In the genomic region with DNA sequence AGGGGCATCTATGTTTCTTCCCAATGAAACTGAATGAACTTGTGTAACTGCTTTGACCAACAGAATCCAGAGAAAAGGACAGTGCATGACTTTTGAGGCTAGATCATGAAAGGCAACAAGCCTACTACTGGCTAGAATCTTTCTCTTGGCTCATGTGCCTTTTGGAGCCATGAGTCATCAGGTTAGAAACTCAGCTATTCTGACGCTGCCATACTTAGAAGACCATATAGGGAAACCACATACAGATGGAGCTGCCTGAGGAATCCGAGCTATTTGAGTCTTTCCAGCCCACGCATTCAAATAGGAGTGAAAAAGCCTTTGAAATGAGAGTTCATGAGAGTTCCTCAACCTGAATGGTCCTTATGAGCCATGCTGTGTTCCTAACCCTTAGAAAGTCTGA, we compare ENCODE assay signal across 11 cellular contexts.
DNase-seq lines count a peak whose midpoint lies in the region; ATAC-seq, FAIRE-seq and TF ChIP-seq lines count a peak whose summit lies in the region.
"Had no signal": no experiment of that assay in that cellular context is flagged by ENCODE, and none has a peak within 500 bp of the region (broad histone marks: within the 10 kb centered on the region; RNA-seq: fewer than 3 reads in every experiment).

No MANE protein-coding gene starts in this region.

- H2BK12ac ChIP-seq in H1 (ENCODE audit: low read depth, low read length): no peak overlapping the region; the same call in 1 of the 2 replicates

- peak overlapping the region in 1 of 4 experiments; percentile 9; a peak in 1 of 8 replicates for H3K4me3 ChIP-seq in H1 (ENCODE audit: extremely low read depth in 1 of 4, insufficient read depth in 2 of 4, low read depth in 3 of 4, low read length in 4 of 4)

- no peaks in the 10 kb centered on the region for H4K20me1 ChIP-seq in H1 (replicated peaks in 1 of 2; ENCODE audit: control insufficient read depth in 1 of 2, insufficient read depth in 2 of 2, low read length in 2 of 2)

- TF ChIP-seq CTCF in H1 (IDR thresholded peaks at IDR 0.05; ENCODE audit: control extremely low read depth in 1 of 3, insufficient read depth in 1 of 3, low read depth in 1 of 3, low read length in 3 of 3) (no peak), nephron progenitor cell (IDR thresholded peaks at IDR 0.05) (no peak)

- H4K8ac ChIP-seq in H1 (ENCODE audit: extremely low read depth, insufficient read depth, low read length): no peak overlapping the region

- no peak overlapping the region for H4K5ac ChIP-seq in H1 (ENCODE audit: insufficient read length, low read depth, low read length)

- no peak overlapping the region for H2BK15ac ChIP-seq in H1 (ENCODE audit: low read length)

- no peaks in the 10 kb centered on the region for H3K36me3 ChIP-seq in H1 (ENCODE audit: control insufficient read depth in 2 of 4, insufficient read depth in 4 of 4, low read length in 3 of 4)

- DNase-seq in GM04503 (ENCODE audit: low read depth): peak; percentile 96
- peak; percentile 36 for DNase-seq in NCI-H460 (ENCODE audit: extremely low read depth, low read depth)
- DNase-seq in H1 (ENCODE audit: low read depth in 1 of 2, low spot score in 2 of 2): peak in 1 of 2 experiments; percentile 84
- no peak for DNase-seq in nephron progenitor cell
- no peak for DNase-seq in retina
- DNase-seq: anterior cingulate cortex, NCI-H2081 had no signal

- peak overlapping the region; percentile 65 for H3K4ac ChIP-seq in H1 (replicated peaks; ENCODE audit: insufficient read length, low read depth, low read length)

- H2BK120ac ChIP-seq in H1 (replicated peaks; ENCODE audit: low read depth, low read length): peak overlapping the region; percentile 86

- TF ChIP-seq EP300 in H1 (IDR thresholded peaks at IDR 0.05; ENCODE audit: borderline replicate concordance in 1 of 2, low read depth in 2 of 2, low read length in 2 of 2): peak in 1 of 2 experiments; percentile 90; a peak in 1 of 3 replicates

- peak overlapping the region; percentile 85 for H3K18ac ChIP-seq in H1 (ENCODE audit: extremely low read depth, low read length)

- peaks cover 32% of the 10 kb centered on the region for H3K4me1 Mint-ChIP-seq in nephron progenitor cell

- H3K9me3 Mint-ChIP-seq in nephron progenitor cell: no peaks in the 10 kb centered on the region

- H3K27ac ChIP-seq in H1 (ENCODE audit: low read depth, low read length): peak overlapping the region; percentile 59; the same call in 1 of the 2 replicates

- peak; percentile 90 for FAIRE-seq in H1 (lab: Jason Lieb, UNC)
- FAIRE-seq: islet of Langerhans had no signal

- H3K4me3 Mint-ChIP-seq in nephron progenitor cell: no peak overlapping the region

- H3K27ac Mint-ChIP-seq in nephron progenitor cell: peak overlapping the region; percentile 57

- H3K4me1 ChIP-seq in H1 (replicated peaks in 1 of 4; ENCODE audit: control insufficient read depth in 3 of 4, insufficient read depth in 4 of 4, low read length in 3 of 4): peaks cover 0 to 7% (median 1%) of the 10 kb centered on the region in 4 experiments; a peak in 3 of 7 replicates

- H3K9me3 ChIP-seq in H1 (ENCODE audit: insufficient read depth in 2 of 2, low read depth in 1 of 2, low read length in 1 of 2): no peaks in the 10 kb centered on the region

- peak overlapping the region; percentile 17; the same call in 1 of the 2 replicates for H2AK5ac ChIP-seq in H1 (ENCODE audit: low read depth, low read length)

- H3K79me2 ChIP-seq in H1 (ENCODE audit: control insufficient read depth in 1 of 2, insufficient read depth in 2 of 2, low read length in 2 of 2): no peaks in the 10 kb centered on the region

- ATAC-seq in HG02852 (IDR thresholded peaks at IDR 0.05; ENCODE audit: unreplicated experiment): no peak
- ATAC-seq in HG03196 (IDR thresholded peaks at IDR 0.05; ENCODE audit: unreplicated experiment): no peak
- ATAC-seq in HG02938 (IDR thresholded peaks at IDR 0.05; ENCODE audit: unreplicated experiment): no peak

- no peaks in the 10 kb centered on the region for H3K27me3 Mint-ChIP-seq in nephron progenitor cell (ENCODE audit: low read depth, poor library complexity)

- no peak overlapping the region for H3K56ac ChIP-seq in H1 (replicated peaks; ENCODE audit: insufficient read length, low read depth, low read length)

- H3K9ac ChIP-seq in H1 (replicated peaks in 1 of 4; ENCODE audit: extremely low read depth in 1 of 4, low read depth in 3 of 4, low read length in 3 of 4): no peak overlapping the region

- peak overlapping the region; percentile 28 to 36; a peak in 3 of 4 replicates for H3K4me2 ChIP-seq in H1 (ENCODE audit: insufficient read depth in 1 of 2, low read depth in 2 of 2, low read length in 2 of 2)

- peak overlapping the region; percentile 26; the same call in 1 of the 2 replicates for H2AFZ ChIP-seq in H1 (ENCODE audit: low read length)

- no peaks in the 10 kb centered on the region for H3K36me3 Mint-ChIP-seq in nephron progenitor cell (ENCODE audit: low read depth)

- no peaks in the 10 kb centered on the region for H3K79me1 ChIP-seq in H1 (ENCODE audit: low read depth, low read length)

- WGBS in H1 (ENCODE audit: extremely low coverage in 1 of 2, insufficient coverage in 1 of 2, insufficient read length in 1 of 2, insufficient replicate concordance in 2 of 2, low coverage in 1 of 2, low lambda C conversion rate in 2 of 2, missing lambda C conversion rate in 1 of 2), 2 experiments: 20% methylated on average over 3 of the region's 3 CpGs; no CpG with 5 or more reads in 1 of the 2 experiments

- H2BK5ac ChIP-seq in H1 (ENCODE audit: low read depth, low read length): peak overlapping the region; percentile 54; the same call in 1 of the 2 replicates

- no peak overlapping the region for H3K14ac ChIP-seq in H1 (ENCODE audit: insufficient read length)

- no peak for TF ChIP-seq RAD21 in H1 (IDR thresholded peaks at IDR 0.05 in 1 of 2, conservative IDR thresholded peaks at IDR 0.05 in 1 of 2; ENCODE audit: low read depth in 2 of 2, low read length in 2 of 2)

- peak; percentile 10 to 72 for TF ChIP-seq POLR2A in H1 (IDR thresholded peaks at IDR 0.05; ENCODE audit: control extremely low read depth in 1 of 2, low read depth in 2 of 2, low read length in 2 of 2)

- no peak overlapping the region for H3K23ac ChIP-seq in H1 (ENCODE audit: insufficient read length)

- H2BK20ac ChIP-seq in H1 (ENCODE audit: low read length): no peak overlapping the region

- POLR2A ChIA-PET in H1 (lab: Charles Lee; ENCODE audit: partially characterized antibody): interaction anchor here (0.8 kb wide), 1 partner anchor 11 kb away, joined by 3 read pairs; no protein-coding TSS in a partner anchor

- CTCF ChIA-PET in H1 (lab: Charles Lee; ENCODE audit: partially characterized antibody): interaction anchor here (1.1 to 1.3 kb wide), 2 partner anchors 78 to 158 kb away, joined by 3 read pairs; no protein-coding TSS in a partner anchor

- no peaks in the 10 kb centered on the region for H3K27me3 ChIP-seq in H1 (replicated peaks in 1 of 4; ENCODE audit: control insufficient read depth in 3 of 4, extremely low read depth in 1 of 4, insufficient read depth in 3 of 4, low read length in 3 of 4)

- H3K23me2 ChIP-seq in H1 (ENCODE audit: low read depth, low read length): no peaks in the 10 kb centered on the region

- H4K91ac ChIP-seq in H1 (replicated peaks; ENCODE audit: insufficient read length, low read length): no peak overlapping the region

TF ChIP-seq in H1, 55 proteins besides CTCF, POLR2A, EP300 and RAD21:
- peak; percentile 96 for TF ChIP-seq EGR1 (IDR thresholded peaks at IDR 0.05; ENCODE audit: borderline replicate concordance, low read depth, low read length)
- peak; percentile 53; the same call in 1 of the 2 replicates for TF ChIP-seq CREB1 (IDR thresholded peaks at IDR 0.05)
- TF ChIP-seq SP1 (IDR thresholded peaks at IDR 0.05; ENCODE audit: low read depth, low read length): 0 out of 2 replicates have a peak, but pooled peaks have one; percentile 50
- TF ChIP-seq SRF (IDR thresholded peaks at IDR 0.05; ENCODE audit: low read depth, low read length): peak; percentile 96
- peak; percentile 32 for TF ChIP-seq TAF7 (optimal IDR thresholded peaks at IDR 0.05; ENCODE audit: borderline replicate concordance, low read depth, low read length)
- TF ChIP-seq JUN (IDR thresholded peaks at IDR 0.05; ENCODE audit: low read depth, low read length): peak; percentile 78; the same call in 1 of the 2 replicates
- TF ChIP-seq BACH1 (IDR thresholded peaks at IDR 0.05; ENCODE audit: low read length): peak; percentile 76
- TF ChIP-seq TEAD4 (IDR thresholded peaks at IDR 0.05; ENCODE audit: low read depth, low read length): peak; percentile 95
- TF ChIP-seq POLR2AphosphoS5 (IDR thresholded peaks at IDR 0.05; ENCODE audit: low read depth, low read length): 0 out of 2 replicates have a peak, but pooled peaks have one; percentile 52
- TF ChIP-seq TAF1 (IDR thresholded peaks at IDR 0.05; ENCODE audit: low read depth, low read length): peak; percentile 67
- no peak for TF ChIP-seq KDM4A (IDR thresholded peaks at IDR 0.05; ENCODE audit: low read depth, low read length, severe bottlenecking)
- TF ChIP-seq TBP (IDR thresholded peaks at IDR 0.05; ENCODE audit: low read depth, low read length): peak; percentile 56; the same call in 1 of the 2 replicates
- TF ChIP-seq MAFK (IDR thresholded peaks at IDR 0.05; ENCODE audit: low read depth, low read length): peak; percentile 67; the same call in 1 of the 2 replicates
- TF ChIP-seq, protein P1, sequence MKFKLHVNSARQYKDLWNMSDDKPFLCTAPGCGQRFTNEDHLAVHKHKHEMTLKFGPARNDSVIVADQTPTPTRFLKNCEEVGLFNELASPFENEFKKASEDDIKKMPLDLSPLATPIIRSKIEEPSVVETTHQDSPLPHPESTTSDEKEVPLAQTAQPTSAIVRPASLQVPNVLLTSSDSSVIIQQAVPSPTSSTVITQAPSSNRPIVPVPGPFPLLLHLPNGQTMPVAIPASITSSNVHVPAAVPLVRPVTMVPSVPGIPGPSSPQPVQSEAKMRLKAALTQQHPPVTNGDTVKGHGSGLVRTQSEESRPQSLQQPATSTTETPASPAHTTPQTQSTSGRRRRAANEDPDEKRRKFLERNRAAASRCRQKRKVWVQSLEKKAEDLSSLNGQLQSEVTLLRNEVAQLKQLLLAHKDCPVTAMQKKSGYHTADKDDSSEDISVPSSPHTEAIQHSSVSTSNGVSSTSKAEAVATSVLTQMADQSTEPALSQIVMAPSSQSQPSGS (IDR thresholded peaks at IDR 0.05; ENCODE audit: low read length): 0 out of 2 replicates have a peak, but pooled peaks have one; percentile 38
- no peak for TF ChIP-seq POU5F1 (IDR thresholded peaks at IDR 0.05; ENCODE audit: low read depth, low read length)
- TF ChIP-seq JUND (IDR thresholded peaks at IDR 0.05; ENCODE audit: low read length): peak; percentile 95
- no peak for TF ChIP-seq CHD2 (IDR thresholded peaks at IDR 0.05; ENCODE audit: low read length)
- TF ChIP-seq SAP30 (IDR thresholded peaks at IDR 0.05; ENCODE audit: insufficient read depth, insufficient replicate concordance, low read length): no peak

Comparison
In these comparisons a context has a peak if more than half of its experiments do, and no peak if none do; other contexts are left out.
1. DNase-seq: peak in GM04503 (single experiment) and NCI-H460 (single experiment); none in nephron progenitor cell (single experiment) and retina (single experiment).